9 cellular contexts compared by ENCODE assay signal in genomic region chr15:40367038-40367672, GRCh38. TPM values are rescaled to one million over a fixed set of nuclear protein-coding genes. Genes with fewer than 3 reads are reported as not detected.
DNase-seq lines count a peak whose midpoint lies in the region; ATAC-seq and TF ChIP-seq lines count a peak whose summit lies in the region.
"Had no signal": no experiment of that assay in that cellular context is flagged by ENCODE, and none has a peak within 500 bp of the region (broad histone marks: within the 10 kb centered on the region; RNA-seq: fewer than 3 reads in every experiment).

No MANE protein-coding gene starts in this region.

- no peak overlapping the region for H2BK15ac ChIP-seq in H9 (ENCODE audit: low read depth, low read length)

- H4K20me1 ChIP-seq in H9 (ENCODE audit: control insufficient read depth, insufficient read depth, insufficient read length), result no peaks in the 10 kb centered on the region

- no peaks in the 10 kb centered on the region for H3K36me3 Mint-ChIP-seq in H9 (ENCODE audit: insufficient read depth in 1 of 3, low read depth in 3 of 3)
- no peaks in the 10 kb centered on the region for H3K36me3 Mint-ChIP-seq in activated T-helper 1 cell treated with anti-CD3 and anti-CD28 coated beads, Interleukin-12 subunit alpha, Interleukin-12 subunit beta, Interleukin-2, Interleukin-4 antibody, amounts not matched to agents 30 ng/mL and 10 ng/mL and 1 ng/mL, durations not matched to agents 14 hours and 24 hours and 36 hours (ENCODE audit: low read depth)

- H3K23me2 ChIP-seq in H9 (ENCODE audit: insufficient read length, low read depth, low read length, poor library complexity, severe bottlenecking), result no peaks in the 10 kb centered on the region

- no peak overlapping the region for H3T11ph ChIP-seq in H9 (ENCODE audit: low read length)

- no peak overlapping the region for H2BK20ac ChIP-seq in H9 (ENCODE audit: low read depth, low read length, poor library complexity, severe bottlenecking)

- H2AK5ac ChIP-seq in H9 (ENCODE audit: insufficient read length, low read length), result no peak overlapping the region

- no CpG with 5 or more reads among the region's 15 CpGs for WGBS in H9 (ENCODE audit: extremely low coverage, insufficient read length, low lambda C conversion rate)

- H4K8ac ChIP-seq in H9 (replicated peaks; ENCODE audit: insufficient read length, low read depth, low read length), result no peak overlapping the region

- H4K5ac ChIP-seq in H9 (ENCODE audit: insufficient read length, low read depth, low read length), result no peak overlapping the region

- peak overlapping the region; percentile 32 to 43; a peak in 2 of 5 replicates for H3K4me3 Mint-ChIP-seq in H9
- peak overlapping the region; percentile 75 for H3K4me3 Mint-ChIP-seq in activated T-helper 1 cell treated with anti-CD3 and anti-CD28 coated beads, Interleukin-12 subunit alpha, Interleukin-12 subunit beta, Interleukin-2, Interleukin-4 antibody, amounts not matched to agents 30 ng/mL and 10 ng/mL and 1 ng/mL, durations not matched to agents 14 hours and 24 hours and 36 hours

- no peak overlapping the region for H3K14ac ChIP-seq in H9 (ENCODE audit: insufficient read depth, low read length)

- no peak overlapping the region for H2BK12ac ChIP-seq in H9 (ENCODE audit: insufficient read length, low read depth, low read length)

- no peak overlapping the region for H3K9ac ChIP-seq in H9 (ENCODE audit: extremely low read depth, insufficient read length, low read length)

- H3K27ac Mint-ChIP-seq in H9, result no peak overlapping the region
- no peak overlapping the region for H3K27ac Mint-ChIP-seq in activated T-helper 1 cell treated with anti-CD3 and anti-CD28 coated beads, Interleukin-12 subunit alpha, Interleukin-12 subunit beta, Interleukin-2, Interleukin-4 antibody, amounts not matched to agents 30 ng/mL and 10 ng/mL and 1 ng/mL, durations not matched to agents 14 hours and 24 hours and 36 hours

- H3K79me1 ChIP-seq in H9 (ENCODE audit: insufficient read depth, low read depth, low read length, poor library complexity, severe bottlenecking), result no peaks in the 10 kb centered on the region

- H3K56ac ChIP-seq in H9 (ENCODE audit: insufficient read length, low read depth, low read length), result no peak overlapping the region

- no peak overlapping the region for H3K18ac ChIP-seq in H9 (ENCODE audit: insufficient read length, low read depth, low read length)

- H3K4me1 Mint-ChIP-seq in H9, result peaks cover 12 to 17% of the 10 kb centered on the region in 2 experiments
- H3K4me1 Mint-ChIP-seq in activated T-helper 1 cell treated with anti-CD3 and anti-CD28 coated beads, Interleukin-12 subunit alpha, Interleukin-12 subunit beta, Interleukin-2, Interleukin-4 antibody, amounts not matched to agents 30 ng/mL and 10 ng/mL and 1 ng/mL, durations not matched to agents 14 hours and 24 hours and 36 hours (ENCODE audit: low read depth), result peaks cover 11% of the 10 kb centered on the region

- peaks cover 53% of the 10 kb centered on the region for H3K27me3 Mint-ChIP-seq in H9 (ENCODE audit: low read depth)
- H3K27me3 Mint-ChIP-seq in activated T-helper 1 cell treated with anti-CD3 and anti-CD28 coated beads, Interleukin-12 subunit alpha, Interleukin-12 subunit beta, Interleukin-2, Interleukin-4 antibody, amounts not matched to agents 30 ng/mL and 10 ng/mL and 1 ng/mL, durations not matched to agents 14 hours and 24 hours and 36 hours (ENCODE audit: insufficient read depth), result peaks cover 14% of the 10 kb centered on the region

- no peak for ATAC-seq in HG02623 (IDR thresholded peaks at IDR 0.05; ENCODE audit: unreplicated experiment)

- no peak overlapping the region for H2BK120ac ChIP-seq in H9 (ENCODE audit: low read depth, low read length, poor library complexity, severe bottlenecking)

- H3K9me3 Mint-ChIP-seq in H9, result peaks cover 0 to 2% of the 10 kb centered on the region in 2 experiments; a peak in 1 of 5 replicates
- no peaks in the 10 kb centered on the region for H3K9me3 Mint-ChIP-seq in activated T-helper 1 cell treated with anti-CD3 and anti-CD28 coated beads, Interleukin-12 subunit alpha, Interleukin-12 subunit beta, Interleukin-2, Interleukin-4 antibody, amounts not matched to agents 30 ng/mL and 10 ng/mL and 1 ng/mL, durations not matched to agents 14 hours and 24 hours and 36 hours

- no peak overlapping the region for H2BK5ac ChIP-seq in H9 (ENCODE audit: insufficient read length, low read length)

- no peak overlapping the region for H2AFZ ChIP-seq in H9 (ENCODE audit: low read length)

- peak overlapping the region; percentile 1 for H3K4me2 ChIP-seq in H9 (ENCODE audit: insufficient read depth, insufficient read length, low read length)

- TF ChIP-seq CTCF in H9 (conservative IDR thresholded peaks at IDR 0.05), result no peak

- H3K4me1 ChIP-seq in H9 (ENCODE audit: insufficient read depth, low read length), result no peaks in the 10 kb centered on the region; the same call in 1 of the 2 replicates

- H3K4ac ChIP-seq in H9 (ENCODE audit: low read depth, low read length), result no peak overlapping the region

- no peak overlapping the region for H3K23ac ChIP-seq in H9 (ENCODE audit: insufficient read length, low read depth, low read length)

- H3K9me3 ChIP-seq in H9 (ENCODE audit: control insufficient read depth, low read depth, low read length), result no peaks in the 10 kb centered on the region

- intact Hi-C loops in activated T-helper 1 cell treated with anti-CD3 and anti-CD28 coated beads, Interleukin-12 subunit alpha, Interleukin-12 subunit beta, Interleukin-2, Interleukin-4 antibody, amounts not matched to agents 30 ng/mL and 10 ng/mL and 1 ng/mL, durations not matched to agents 14 hours and 24 hours and 36 hours (cut with micrococcal nuclease), result no loop called here

- no peak overlapping the region for H4K91ac ChIP-seq in H9 (ENCODE audit: insufficient read length, low read depth, low read length)

- H3K4me3 ChIP-seq in skin epidermis, result peak overlapping the region in 6 of 7 experiments; percentile 13 to 44 (median 28)

- H3K27ac ChIP-seq in H9 (ENCODE audit: insufficient read length, low read depth, low read length) (no peak overlapping the region), skin epidermis (peak overlapping the region in 6 of 21 experiments; percentile 25 to 77 (median 49))

- H3K27me3 ChIP-seq in H9 (ENCODE audit: insufficient read depth, low read length), result no peaks in the 10 kb centered on the region; the same call in 1 of the 2 replicates

- H3K79me2 ChIP-seq in H9 (ENCODE audit: insufficient read depth, low read length), result no peaks in the 10 kb centered on the region

- no peak for DNase-seq in H9
- no peak for DNase-seq in activated T-helper 1 cell treated with anti-CD3 and anti-CD28 coated beads, Interleukin-12 subunit alpha, Interleukin-12 subunit beta, Interleukin-2, Interleukin-4 antibody, amounts not matched to agents 30 ng/mL and 10 ng/mL and 1 ng/mL, durations not matched to agents 14 hours and 24 hours and 36 hours (ENCODE audit: low spot score)
- DNase-seq in hippocampal formation (lab: John Stamatoyannopoulos, UW), result peak; percentile 54 to 77
- DNase-seq in NCI-H748 treated with DMSO at 0.1 percent for 48 hours (lab: John Stamatoyannopoulos, UW), result no peak
- DNase-seq in NCI-H2107 treated with DMSO at 0.1 percent for 48 hours (lab: John Stamatoyannopoulos, UW; ENCODE audit: unreplicated experiment), result no peak
- no peak for DNase-seq in GOT3 (lab: John Stamatoyannopoulos, UW)

RNA-seq across cellular contexts. Expression of gene DISP2, which starts 9.1 kb away (rescaled TPM):
- total RNA-seq in H9 (2021), result 0.59 and 1.3 TPM in 2 replicates
- 0.02 and 0.54 TPM in 2 replicates for total RNA-seq in activated T-helper 1 cell treated with anti-CD3 and anti-CD28 coated beads, Interleukin-12 subunit alpha, Interleukin-12 subunit beta, Interleukin-2, Interleukin-4 antibody, amounts not matched to agents 30 ng/mL and 10 ng/mL and 1 ng/mL, durations not matched to agents 14 hours and 24 hours and 36 hours

RNA-seq across cellular contexts. Expression of gene KNSTRN, which starts 15.4 kb away (rescaled TPM):
- total RNA-seq in H9 (2021), result 53.9 TPM in 2 replicates
- 48.4 and 52.1 TPM in 2 replicates for total RNA-seq in activated T-helper 1 cell treated with anti-CD3 and anti-CD28 coated beads, Interleukin-12 subunit alpha, Interleukin-12 subunit beta, Interleukin-2, Interleukin-4 antibody, amounts not matched to agents 30 ng/mL and 10 ng/mL and 1 ng/mL, durations not matched to agents 14 hours and 24 hours and 36 hours

RNA-seq across cellular contexts. Expression of gene PHGR1, which starts 16.3 kb away (rescaled TPM):
- total RNA-seq in H9 (2021), result not detected in 2 replicates
- not detected in 2 replicates for total RNA-seq in activated T-helper 1 cell treated with anti-CD3 and anti-CD28 coated beads, Interleukin-12 subunit alpha, Interleukin-12 subunit beta, Interleukin-2, Interleukin-4 antibody, amounts not matched to agents 30 ng/mL and 10 ng/mL and 1 ng/mL, durations not matched to agents 14 hours and 24 hours and 36 hours
- total RNA-seq: T-helper 2 cell treated with Interferon-gamma antibody and Interleukin-4, amounts not matched to agents 100 ng/mL and 5 ng/mL, for 36 hours had no signal

RNA-seq across cellular contexts. Expression of gene CCDC9B, which starts 26.4 kb away (rescaled TPM):
- total RNA-seq in H9 (2021), result 0.48 and 0.50 TPM in 2 replicates
- 0.21 and 0.24 TPM in 2 replicates for total RNA-seq in activated T-helper 1 cell treated with anti-CD3 and anti-CD28 coated beads, Interleukin-12 subunit alpha, Interleukin-12 subunit beta, Interleukin-2, Interleukin-4 antibody, amounts not matched to agents 30 ng/mL and 10 ng/mL and 1 ng/mL, durations not matched to agents 14 hours and 24 hours and 36 hours

RNA-seq across cellular contexts. Expression of gene IVD, which starts 38.4 kb away (rescaled TPM):
- 86.7 and 93.1 TPM in 2 replicates for total RNA-seq in H9 (2021)
- total RNA-seq in activated T-helper 1 cell treated with anti-CD3 and anti-CD28 coated beads, Interleukin-12 subunit alpha, Interleukin-12 subunit beta, Interleukin-2, Interleukin-4 antibody, amounts not matched to agents 30 ng/mL and 10 ng/mL and 1 ng/mL, durations not matched to agents 14 hours and 24 hours and 36 hours, result 59.6 and 65.2 TPM in 2 replicates

Comparison
In these comparisons a context has a peak if more than half of its experiments do, and no peak if none do; other contexts are left out.
1. DNase-seq: peak in hippocampal formation (2 of 2); none in H9 (single experiment), activated T-helper 1 cell treated with anti-CD3 and anti-CD28 coated beads, Interleukin-12 subunit alpha, Interleukin-12 subunit beta, Interleukin-2, Interleukin-4 antibody, amounts not matched to agents 30 ng/mL and 10 ng/mL and 1 ng/mL, durations not matched to agents 14 hours and 24 hours and 36 hours (single experiment), NCI-H748 treated with DMSO at 0.1 percent for 48 hours (single experiment), NCI-H2107 treated with DMSO at 0.1 percent for 48 hours (single experiment) and GOT3 (single experiment).